1 cellular context compared by ENCODE assay signal in the genomic region with DNA sequence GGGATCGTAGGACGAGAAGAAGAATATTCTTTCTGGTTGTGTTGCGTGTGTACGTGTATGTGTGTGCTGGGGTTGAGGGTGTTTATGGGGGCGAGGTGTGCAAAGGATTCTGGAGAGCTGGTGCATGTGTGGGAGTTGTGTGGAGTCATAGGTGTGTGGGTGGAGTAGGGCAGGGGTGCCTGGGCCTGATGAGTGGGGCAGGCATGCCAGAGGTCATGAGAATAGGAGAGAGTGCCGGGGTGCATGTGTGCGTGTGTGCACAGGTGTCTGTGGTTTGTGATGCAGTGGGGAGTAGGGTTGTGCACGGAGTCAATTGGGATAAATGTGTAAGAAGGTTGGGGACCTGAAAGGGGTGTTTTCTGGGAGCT.
TF ChIP-seq lines count a peak whose summit lies in the region.

No MANE protein-coding gene starts in this region.

TF ChIP-seq in HEK293, 187 proteins besides CTCF, POLR2A, EP300 and RAD21 (continued from another document):
- TF ChIP-seq ZNF354C (tag by site-specific recombination; IDR thresholded peaks at IDR 0.05; ENCODE audit: borderline replicate concordance, low read depth) (no peak), ZFP3 (tag by site-specific recombination; IDR thresholded peaks at IDR 0.05; ENCODE audit: low read depth) (no peak), ZNF223 (tag by site-specific recombination; IDR thresholded peaks at IDR 0.05) (peak; percentile 71), ZEB2 (tag by site-specific recombination; IDR thresholded peaks at IDR 0.05) (0 out of 2 replicates have a peak, but pooled peaks have one; percentile 14), GLI2 (tag by site-specific recombination; IDR thresholded peaks at IDR 0.05; ENCODE audit: borderline replicate concordance, low read depth) (no peak), ZNF510 (tag by site-specific recombination; IDR thresholded peaks at IDR 0.05; ENCODE audit: insufficient replicate concordance) (no peak), ZNF350 (tag by site-specific recombination; IDR thresholded peaks at IDR 0.05) (no peak), ZNF211 (tag by site-specific recombination; IDR thresholded peaks at IDR 0.05; ENCODE audit: low read depth) (no peak), ZNF560 (tag by site-specific recombination; IDR thresholded peaks at IDR 0.05; ENCODE audit: borderline replicate concordance) (no peak), ZNF48 (tag by site-specific recombination; IDR thresholded peaks at IDR 0.05) (no peak), ZNF24 (tag by site-specific recombination; IDR thresholded peaks at IDR 0.05) (no peak), ZNF214 (tag by site-specific recombination; IDR thresholded peaks at IDR 0.05; ENCODE audit: borderline replicate concordance) (no peak), ZNF518A (tag by site-specific recombination; conservative IDR thresholded peaks at IDR 0.05; ENCODE audit: low read depth) (no peak), ZNF394 (tag by site-specific recombination; IDR thresholded peaks at IDR 0.05; ENCODE audit: borderline replicate concordance) (no peak), ZNF324 (tag by site-specific recombination; IDR thresholded peaks at IDR 0.05) (no peak), ZNF398 (tag by site-specific recombination; IDR thresholded peaks at IDR 0.05) (no peak), ZNF2 (tag by site-specific recombination; IDR thresholded peaks at IDR 0.05) (no peak), ZNF302 (tag by site-specific recombination; IDR thresholded peaks at IDR 0.05; ENCODE audit: low read depth) (no peak), ZNF654 (tag by site-specific recombination; IDR thresholded peaks at IDR 0.05; ENCODE audit: low read depth) (no peak), EGR2 (tag by site-specific recombination; IDR thresholded peaks at IDR 0.05; ENCODE audit: low read depth) (peak; percentile 100), GLIS2 (tag by site-specific recombination; IDR thresholded peaks at IDR 0.05) (no peak), ZNF311 (tag by site-specific recombination; IDR thresholded peaks at IDR 0.05; ENCODE audit: borderline replicate concordance) (no peak), RBAK (tag by site-specific recombination; IDR thresholded peaks at IDR 0.05) (no peak), KLF17 (tag by site-specific recombination; IDR thresholded peaks at IDR 0.05) (no peak), ZNF692 (tag by site-specific recombination; IDR thresholded peaks at IDR 0.05) (no peak), ZNF776 (tag by site-specific recombination; IDR thresholded peaks at IDR 0.05; ENCODE audit: borderline replicate concordance) (no peak), ZNF561 (tag by site-specific recombination; IDR thresholded peaks at IDR 0.05; ENCODE audit: borderline replicate concordance) (no peak), ZNF76 (tag by site-specific recombination; IDR thresholded peaks at IDR 0.05; ENCODE audit: borderline replicate concordance, low read depth) (peak; percentile 82), ZNF596 (tag by site-specific recombination; IDR thresholded peaks at IDR 0.05) (no peak), BCL11B (tag by site-specific recombination; IDR thresholded peaks at IDR 0.05; ENCODE audit: low read depth) (peak; percentile 60; the same call in 1 of the 2 replicates)
- TF ChIP-seq, protein P1, sequence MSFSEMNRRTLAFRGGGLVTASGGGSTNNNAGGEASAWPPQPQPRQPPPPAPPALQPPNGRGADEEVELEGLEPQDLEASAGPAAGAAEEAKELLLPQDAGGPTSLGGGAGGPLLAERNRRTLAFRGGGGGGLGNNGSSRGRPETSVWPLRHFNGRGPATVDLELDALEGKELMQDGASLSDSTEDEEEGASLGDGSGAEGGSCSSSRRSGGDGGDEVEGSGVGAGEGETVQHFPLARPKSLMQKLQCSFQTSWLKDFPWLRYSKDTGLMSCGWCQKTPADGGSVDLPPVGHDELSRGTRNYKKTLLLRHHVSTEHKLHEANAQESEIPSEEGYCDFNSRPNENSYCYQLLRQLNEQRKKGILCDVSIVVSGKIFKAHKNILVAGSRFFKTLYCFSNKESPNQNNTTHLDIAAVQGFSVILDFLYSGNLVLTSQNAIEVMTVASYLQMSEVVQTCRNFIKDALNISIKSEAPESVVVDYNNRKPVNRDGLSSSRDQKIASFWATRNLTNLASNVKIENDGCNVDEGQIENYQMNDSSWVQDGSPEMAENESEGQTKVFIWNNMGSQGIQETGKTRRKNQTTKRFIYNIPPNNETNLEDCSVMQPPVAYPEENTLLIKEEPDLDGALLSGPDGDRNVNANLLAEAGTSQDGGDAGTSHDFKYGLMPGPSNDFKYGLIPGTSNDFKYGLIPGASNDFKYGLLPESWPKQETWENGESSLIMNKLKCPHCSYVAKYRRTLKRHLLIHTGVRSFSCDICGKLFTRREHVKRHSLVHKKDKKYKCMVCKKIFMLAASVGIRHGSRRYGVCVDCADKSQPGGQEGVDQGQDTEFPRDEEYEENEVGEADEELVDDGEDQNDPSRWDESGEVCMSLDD (tag by site-specific recombination; IDR thresholded peaks at IDR 0.05) = peak; percentile 70
- TF ChIP-seq, protein P2, sequence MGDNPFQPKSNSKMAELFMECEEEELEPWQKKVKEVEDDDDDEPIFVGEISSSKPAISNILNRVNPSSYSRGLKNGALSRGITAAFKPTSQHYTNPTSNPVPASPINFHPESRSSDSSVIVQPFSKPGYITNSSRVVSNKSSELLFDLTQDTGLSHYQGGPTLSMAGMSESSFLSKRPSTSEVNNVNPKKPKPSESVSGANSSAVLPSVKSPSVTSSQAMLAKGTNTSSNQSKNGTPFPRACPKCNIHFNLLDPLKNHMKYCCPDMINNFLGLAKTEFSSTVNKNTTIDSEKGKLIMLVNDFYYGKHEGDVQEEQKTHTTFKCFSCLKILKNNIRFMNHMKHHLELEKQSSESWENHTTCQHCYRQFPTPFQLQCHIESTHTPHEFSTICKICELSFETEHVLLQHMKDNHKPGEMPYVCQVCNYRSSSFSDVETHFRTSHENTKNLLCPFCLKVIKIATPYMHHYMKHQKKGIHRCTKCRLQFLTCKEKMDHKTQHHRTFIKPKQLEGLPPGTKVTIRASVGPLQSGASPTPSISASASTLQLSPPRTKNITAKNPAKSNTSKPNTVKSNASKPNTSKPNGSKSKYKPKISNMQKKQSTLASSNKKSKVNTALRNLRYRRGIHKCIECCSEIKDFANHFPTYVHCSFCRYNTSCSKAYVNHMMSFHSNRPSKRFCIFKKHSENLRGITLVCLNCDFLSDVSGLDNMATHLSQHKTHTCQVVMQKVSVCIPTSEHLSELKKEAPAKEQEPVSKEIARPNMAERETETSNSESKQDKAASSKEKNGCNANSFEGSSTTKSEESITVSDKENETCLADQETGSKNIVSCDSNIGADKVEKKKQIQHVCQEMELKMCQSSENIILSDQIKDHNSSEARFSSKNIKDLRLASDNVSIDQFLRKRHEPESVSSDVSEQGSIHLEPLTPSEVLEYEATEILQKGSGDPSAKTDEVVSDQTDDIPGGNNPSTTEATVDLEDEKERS (tag by site-specific recombination; IDR thresholded peaks at IDR 0.05) = no peak
- TF ChIP-seq, protein P3, sequence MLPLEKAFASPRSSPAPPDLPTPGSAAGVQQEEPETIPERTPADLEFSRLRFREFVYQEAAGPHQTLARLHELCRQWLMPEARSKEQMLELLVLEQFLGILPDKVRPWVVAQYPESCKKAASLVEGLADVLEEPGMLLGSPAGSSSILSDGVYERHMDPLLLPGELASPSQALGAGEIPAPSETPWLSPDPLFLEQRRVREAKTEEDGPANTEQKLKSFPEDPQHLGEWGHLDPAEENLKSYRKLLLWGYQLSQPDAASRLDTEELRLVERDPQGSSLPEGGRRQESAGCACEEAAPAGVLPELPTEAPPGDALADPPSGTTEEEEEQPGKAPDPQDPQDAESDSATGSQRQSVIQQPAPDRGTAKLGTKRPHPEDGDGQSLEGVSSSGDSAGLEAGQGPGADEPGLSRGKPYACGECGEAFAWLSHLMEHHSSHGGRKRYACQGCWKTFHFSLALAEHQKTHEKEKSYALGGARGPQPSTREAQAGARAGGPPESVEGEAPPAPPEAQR (tag by site-specific recombination; IDR thresholded peaks at IDR 0.05) = no peak
TF ChIP-seq in HEK293: peak in this region for 13.
